In the genomic region with DNA sequence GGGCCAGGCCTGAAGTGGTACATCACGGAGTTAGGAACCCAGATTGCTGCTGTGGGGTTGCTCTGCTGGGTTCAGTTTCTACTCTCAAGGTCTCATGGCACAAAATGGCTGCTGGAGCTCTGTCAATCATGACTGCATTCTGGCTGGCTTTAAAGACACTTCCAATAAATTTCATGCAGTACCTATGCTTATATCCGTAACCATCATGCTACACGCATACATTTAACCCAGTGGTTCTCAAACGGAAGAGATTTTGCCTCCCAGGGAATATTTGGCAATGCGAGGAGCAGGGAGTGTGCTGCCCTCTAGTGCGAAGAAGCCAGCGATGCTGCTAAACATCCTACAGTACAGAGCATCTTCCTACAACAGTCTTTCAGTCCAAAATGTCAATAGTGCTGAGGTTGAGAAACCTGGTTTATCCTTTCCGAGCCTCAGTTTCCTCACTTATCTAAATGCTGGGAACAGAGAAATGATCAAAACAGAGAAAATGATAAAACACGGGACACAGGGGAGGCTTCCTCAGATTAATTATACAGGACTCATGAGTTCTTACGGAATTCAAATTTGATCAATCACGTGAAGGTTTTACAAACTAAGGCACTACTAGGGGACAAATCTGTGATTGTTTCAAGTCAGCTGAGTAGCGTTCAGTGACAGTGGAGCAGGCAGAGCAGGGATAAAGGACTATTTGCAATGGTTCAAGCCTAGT, we compare ENCODE assay signal across 9 cellular contexts. TPM values are rescaled to one million over a fixed set of nuclear protein-coding genes. Genes with fewer than 3 reads are reported as not detected.
DNase-seq lines count a peak whose midpoint lies in the region; ATAC-seq and TF ChIP-seq lines count a peak whose summit lies in the region.
"Had no signal": no experiment of that assay in that cellular context is flagged by ENCODE, and none has a peak within 500 bp of the region (broad histone marks: within the 10 kb centered on the region; RNA-seq: fewer than 3 reads in every experiment).

No MANE protein-coding gene starts in this region.

- peak overlapping the region; percentile 92 for H2AFZ ChIP-seq in HCT116 (ENCODE audit: low read depth, low read length, poor library complexity, severe bottlenecking)

- RAD21 ChIA-PET in HCT116 (lab: Charles Lee; ENCODE audit: low non-redundant PET in 1 of 2, low total read pairs in 2 of 2, uncharacterized antibody in 2 of 2, unreplicated experiment in 2 of 2) = no interaction called here

- no peak overlapping the region for H3K27ac Mint-ChIP-seq in effector memory CD8-positive, alpha-beta T cell
- H3K27ac Mint-ChIP-seq: activated naive CD8-positive, alpha-beta T cell had no signal

- H3K9me2 ChIP-seq in HCT116 (ENCODE audit: insufficient read depth) = no peaks in the 10 kb centered on the region

- no peaks in the 10 kb centered on the region for H3K27me3 ChIP-seq in HCT116 (ENCODE audit: insufficient read depth, low read length)
- H3K27me3 ChIP-seq in vagina = no peaks in the 10 kb centered on the region

- CTCF ChIA-PET in HCT116 (lab: Charles Lee) = interaction anchor here (1.3 kb wide), 1 partner anchor 10 kb away, joined by 5 read pairs; no protein-coding TSS in a partner anchor

- no peak for DNase-seq in AG09319 (ENCODE audit: extremely low read depth, low read depth)
- DNase-seq in HCT116 (ENCODE audit: low read depth, low spot score) = no peak
- peak; percentile 66 for DNase-seq in SKM-1 treated with dmso at 0.1 percent for 144 hours (lab: John Stamatoyannopoulos, UW; ENCODE audit: unreplicated experiment)
- peak in 1 of 2 donors; percentile 72 for DNase-seq in foreskin fibroblast
- DNase-seq in vagina (ENCODE audit: extremely low spot score in 2 of 2) = no peak
- DNase-seq in effector CD4-positive, alpha-beta T cell = no peak
- DNase-seq in effector memory CD8-positive, alpha-beta T cell = no peak

- no peak overlapping the region for H3K9ac ChIP-seq in HCT116 (ENCODE audit: low read length)

- no peaks in the 10 kb centered on the region for H3K36me3 Mint-ChIP-seq in effector memory CD8-positive, alpha-beta T cell (ENCODE audit: insufficient read depth)

- peaks cover 52 to 79% of the 10 kb centered on the region in 2 donors for H3K27me3 Mint-ChIP-seq in effector memory CD8-positive, alpha-beta T cell

- H3K4me2 ChIP-seq in HCT116 (ENCODE audit: low read length) = peak overlapping the region; percentile 52

- intact Hi-C loops in HCT116 (cut with micrococcal nuclease) = loop anchor here (1.0 kb wide), 1 partner anchor 179 kb away; no protein-coding TSS in a partner anchor
- intact Hi-C loops in vagina (cut with DNase I) = no loop called here

- no peak for TF ChIP-seq POLR2A in HCT116 (IDR thresholded peaks at IDR 0.05; ENCODE audit: borderline replicate concordance, extremely low read depth, insufficient read depth, insufficient read length)
- no peak for TF ChIP-seq POLR2A in vagina (IDR thresholded peaks at IDR 0.05)

- H3K4me3 Mint-ChIP-seq in effector memory CD8-positive, alpha-beta T cell = no peak overlapping the region
- H3K4me3 Mint-ChIP-seq: activated naive CD8-positive, alpha-beta T cell had no signal

- ATAC-seq in HCT116 = peak; percentile 92
- no peak for ATAC-seq in HG02610 (IDR thresholded peaks at IDR 0.05; ENCODE audit: unreplicated experiment)
- no peak for ATAC-seq in effector memory CD8-positive, alpha-beta T cell (replicated peaks)

- H3K27ac ChIP-seq in HCT116 (ENCODE audit: low read depth, low read length) (no peak overlapping the region), vagina (no peak overlapping the region)

- H4K20me1 ChIP-seq in HCT116 (ENCODE audit: insufficient read depth) = no peaks in the 10 kb centered on the region

- no peaks in the 10 kb centered on the region for H3K36me3 ChIP-seq in HCT116 (ENCODE audit: control insufficient read depth in 1 of 2, insufficient read depth in 2 of 2, low read length in 2 of 2)
- H3K36me3 ChIP-seq in vagina = no peaks in the 10 kb centered on the region

- H3K9me3 Mint-ChIP-seq in effector memory CD8-positive, alpha-beta T cell = no peaks in the 10 kb centered on the region

- H3K9me3 ChIP-seq in HCT116 (ENCODE audit: control insufficient read depth in 1 of 2, insufficient read depth in 1 of 2, low read depth in 1 of 2, low read length in 2 of 2) (no peaks in the 10 kb centered on the region), vagina (no peaks in the 10 kb centered on the region)

- TF ChIP-seq RAD21 in HCT116 (IDR thresholded peaks at IDR 0.05; ENCODE audit: low read depth) = peak; percentile 71

- H3K4me3 ChIP-seq in HCT116 (replicated peaks in 1 of 2; ENCODE audit: low read depth in 1 of 2, low read length in 2 of 2) = no peak overlapping the region
- H3K4me3 ChIP-seq in foreskin fibroblast (ENCODE audit: low read depth in 1 of 2, low read length in 2 of 2) = no peak overlapping the region
- H3K4me3 ChIP-seq in vagina = no peak overlapping the region

- POLR2A ChIA-PET in HCT116 (lab: Charles Lee) = no interaction called here

- no peaks in the 10 kb centered on the region for H3K4me1 Mint-ChIP-seq in effector memory CD8-positive, alpha-beta T cell (ENCODE audit: low read depth in 2 of 2)

- peaks cover 5 to 16% of the 10 kb centered on the region in 2 experiments; a peak in 3 of 4 replicates for H3K4me1 ChIP-seq in HCT116 (ENCODE audit: control insufficient read depth in 1 of 2, insufficient read depth in 2 of 2, low read length in 2 of 2)
- peaks cover 2% of the 10 kb centered on the region for H3K4me1 ChIP-seq in vagina

- no peaks in the 10 kb centered on the region for H3K79me2 ChIP-seq in HCT116 (ENCODE audit: insufficient read depth, low read length)

- TF ChIP-seq CTCF in AG09319 (IDR thresholded peaks at IDR 0.05; ENCODE audit: low read depth, low read length) (peak; percentile 67), HCT116 (IDR thresholded peaks at IDR 0.05 in 2 of 3, conservative IDR thresholded peaks at IDR 0.05 in 1 of 3; ENCODE audit: borderline replicate concordance in 1 of 3, insufficient read depth in 1 of 3, low read depth in 2 of 3, low read length in 2 of 3) (peak; percentile 65 to 92 (median 91); a peak in 5 of 6 replicates), foreskin fibroblast (IDR thresholded peaks at IDR 0.05; ENCODE audit: low read depth, low read length) (peak; percentile 78), vagina (IDR thresholded peaks at IDR 0.05) (no peak)

- no TSS peak for BruUV-seq in HCT116 (replicated peaks; lab: Mats Ljungman, UMichigan)

TF ChIP-seq in HCT116, 20 proteins besides CTCF, POLR2A, EP300 and RAD21 (continues in another document):
- TF ChIP-seq SP1 (IDR thresholded peaks at IDR 0.05; ENCODE audit: low read depth) = no peak
- TF ChIP-seq, protein P1, sequence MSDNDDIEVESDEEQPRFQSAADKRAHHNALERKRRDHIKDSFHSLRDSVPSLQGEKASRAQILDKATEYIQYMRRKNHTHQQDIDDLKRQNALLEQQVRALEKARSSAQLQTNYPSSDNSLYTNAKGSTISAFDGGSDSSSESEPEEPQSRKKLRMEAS (IDR thresholded peaks at IDR 0.05) = no peak
- TF ChIP-seq YY1 (IDR thresholded peaks at IDR 0.05; ENCODE audit: extremely low read depth, insufficient replicate concordance, low read depth, low read length) = no peak
- TF ChIP-seq EGR1 (IDR thresholded peaks at IDR 0.05; ENCODE audit: low read depth) = no peak
- no peak for TF ChIP-seq SIN3A (IDR thresholded peaks at IDR 0.05; ENCODE audit: low read depth)
- TF ChIP-seq, protein P2, sequence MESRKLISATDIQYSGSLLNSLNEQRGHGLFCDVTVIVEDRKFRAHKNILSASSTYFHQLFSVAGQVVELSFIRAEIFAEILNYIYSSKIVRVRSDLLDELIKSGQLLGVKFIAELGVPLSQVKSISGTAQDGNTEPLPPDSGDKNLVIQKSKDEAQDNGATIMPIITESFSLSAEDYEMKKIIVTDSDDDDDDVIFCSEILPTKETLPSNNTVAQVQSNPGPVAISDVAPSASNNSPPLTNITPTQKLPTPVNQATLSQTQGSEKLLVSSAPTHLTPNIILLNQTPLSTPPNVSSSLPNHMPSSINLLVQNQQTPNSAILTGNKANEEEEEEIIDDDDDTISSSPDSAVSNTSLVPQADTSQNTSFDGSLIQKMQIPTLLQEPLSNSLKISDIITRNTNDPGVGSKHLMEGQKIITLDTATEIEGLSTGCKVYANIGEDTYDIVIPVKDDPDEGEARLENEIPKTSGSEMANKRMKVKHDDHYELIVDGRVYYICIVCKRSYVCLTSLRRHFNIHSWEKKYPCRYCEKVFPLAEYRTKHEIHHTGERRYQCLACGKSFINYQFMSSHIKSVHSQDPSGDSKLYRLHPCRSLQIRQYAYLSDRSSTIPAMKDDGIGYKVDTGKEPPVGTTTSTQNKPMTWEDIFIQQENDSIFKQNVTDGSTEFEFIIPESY (IDR thresholded peaks at IDR 0.05; ENCODE audit: extremely low read depth, insufficient replicate concordance, low read length) = no peak
- TF ChIP-seq, protein P3, sequence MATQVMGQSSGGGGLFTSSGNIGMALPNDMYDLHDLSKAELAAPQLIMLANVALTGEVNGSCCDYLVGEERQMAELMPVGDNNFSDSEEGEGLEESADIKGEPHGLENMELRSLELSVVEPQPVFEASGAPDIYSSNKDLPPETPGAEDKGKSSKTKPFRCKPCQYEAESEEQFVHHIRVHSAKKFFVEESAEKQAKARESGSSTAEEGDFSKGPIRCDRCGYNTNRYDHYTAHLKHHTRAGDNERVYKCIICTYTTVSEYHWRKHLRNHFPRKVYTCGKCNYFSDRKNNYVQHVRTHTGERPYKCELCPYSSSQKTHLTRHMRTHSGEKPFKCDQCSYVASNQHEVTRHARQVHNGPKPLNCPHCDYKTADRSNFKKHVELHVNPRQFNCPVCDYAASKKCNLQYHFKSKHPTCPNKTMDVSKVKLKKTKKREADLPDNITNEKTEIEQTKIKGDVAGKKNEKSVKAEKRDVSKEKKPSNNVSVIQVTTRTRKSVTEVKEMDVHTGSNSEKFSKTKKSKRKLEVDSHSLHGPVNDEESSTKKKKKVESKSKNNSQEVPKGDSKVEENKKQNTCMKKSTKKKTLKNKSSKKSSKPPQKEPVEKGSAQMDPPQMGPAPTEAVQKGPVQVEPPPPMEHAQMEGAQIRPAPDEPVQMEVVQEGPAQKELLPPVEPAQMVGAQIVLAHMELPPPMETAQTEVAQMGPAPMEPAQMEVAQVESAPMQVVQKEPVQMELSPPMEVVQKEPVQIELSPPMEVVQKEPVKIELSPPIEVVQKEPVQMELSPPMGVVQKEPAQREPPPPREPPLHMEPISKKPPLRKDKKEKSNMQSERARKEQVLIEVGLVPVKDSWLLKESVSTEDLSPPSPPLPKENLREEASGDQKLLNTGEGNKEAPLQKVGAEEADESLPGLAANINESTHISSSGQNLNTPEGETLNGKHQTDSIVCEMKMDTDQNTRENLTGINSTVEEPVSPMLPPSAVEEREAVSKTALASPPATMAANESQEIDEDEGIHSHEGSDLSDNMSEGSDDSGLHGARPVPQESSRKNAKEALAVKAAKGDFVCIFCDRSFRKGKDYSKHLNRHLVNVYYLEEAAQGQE (IDR thresholded peaks at IDR 0.05; ENCODE audit: low read depth) = no peak

RNA-seq across cellular contexts. Expression of a gene that starts 9.6 kb away (rescaled TPM):
- total RNA-seq in HCT116 (2021; ENCODE audit: unreplicated experiment) (0.05 TPM), vagina (21.6 TPM)
- 0.01 TPM in 1 of 2 replicates, not detected in the other for polyA plus RNA-seq in HCT116 (2012)

RNA-seq across cellular contexts. Expression of a gene that starts 10.6 kb away (rescaled TPM):
- total RNA-seq in HCT116 (2021; ENCODE audit: unreplicated experiment) (9.2 TPM), vagina (27.7 TPM)
- 4.6 and 6.3 TPM in 2 replicates for polyA plus RNA-seq in HCT116 (2012)

RNA-seq across cellular contexts. Expression of a gene that starts 48.5 kb away (rescaled TPM):
- not detected for total RNA-seq in HCT116 (2021; ENCODE audit: unreplicated experiment)
- 0.10 and 0.21 TPM in 2 replicates for polyA plus RNA-seq in HCT116 (2012)
- total RNA-seq in vagina = 1.2 TPM

Comparison
In these comparisons a context has a peak if more than half of its experiments do, and no peak if none do; other contexts are left out.
1. CTCF ChIP-seq: peak in AG09319 (single experiment), HCT116 (3 of 3) and foreskin fibroblast (single experiment); none in vagina (0 of 3).
2. RNA of a gene that starts 9.6 kb away (total RNA-seq): 21.6 TPM in vagina (single experiment); 0.05 TPM in HCT116 (single experiment); every median in the first group is over 10 times any median in the second.